ENCODE assay signal across 8 cellular contexts in the genomic region with DNA sequence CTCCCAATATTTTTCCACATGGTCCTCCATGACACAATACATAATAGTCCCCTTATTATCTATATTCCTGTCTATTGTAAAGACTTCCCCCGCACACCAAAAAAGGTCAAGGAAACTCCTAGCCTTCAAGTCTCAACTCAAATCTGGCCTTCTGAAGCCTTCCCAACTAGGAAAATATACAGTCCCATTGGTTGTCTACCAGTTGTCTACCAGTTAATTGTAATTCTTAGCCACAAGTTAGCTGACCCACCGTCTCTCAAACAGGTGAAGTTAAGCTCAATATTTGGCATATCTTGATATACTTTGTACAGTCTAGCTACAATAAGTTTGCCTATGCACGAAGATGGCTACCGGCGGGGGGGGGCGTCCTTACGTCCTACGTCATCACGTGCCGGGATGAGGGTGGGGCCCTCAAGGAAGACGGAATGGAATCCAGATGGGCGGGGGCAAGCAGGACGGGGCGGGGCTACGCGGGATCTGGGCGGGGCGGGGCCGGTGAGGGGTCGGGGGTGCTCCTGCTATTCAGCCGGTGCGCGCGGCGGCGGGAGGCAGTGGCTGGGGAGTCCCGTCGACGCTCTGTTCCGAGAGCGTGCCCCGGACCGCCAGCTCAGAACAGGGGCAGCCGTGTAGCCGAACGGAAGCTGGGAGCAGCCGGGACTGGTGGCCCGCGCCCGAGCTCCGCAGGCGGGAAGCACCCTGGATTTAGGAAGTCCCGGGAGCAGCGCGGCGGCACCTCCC. TPM values are rescaled to one million over a fixed set of nuclear protein-coding genes. Genes with fewer than 3 reads are reported as not detected.
DNase-seq lines count a peak whose midpoint lies in the region; ATAC-seq and TF ChIP-seq lines count a peak whose summit lies in the region.

A gene (plus strand): TSS at position 551 of the 738 bp plus-strand sequence. CDS start 613 bp downstream, outside the sequence.

- peak within 1 kb of the TSS; percentile 67 for H3K4me2 ChIP-seq in HCT116 (ENCODE audit: low read length)

- peaks cover 5% of the 10 kb centered on the region for H3K36me3 Mint-ChIP-seq in progenitor cell of endocrine pancreas (ENCODE audit: insufficient read depth)

- CTCF ChIA-PET in HCT116 (lab: Charles Lee), result interaction anchor here (0.7 to 2.0 kb wide), 2 partner anchors 202 to 316 kb away, joined by 3 to 6 read pairs; no protein-coding TSS in a partner anchor

- H3K9ac ChIP-seq in HCT116 (ENCODE audit: low read length), result peak within 1 kb of the TSS; percentile 76

- peaks cover 13% of the 10 kb centered on the region for H3K27me3 Mint-ChIP-seq in progenitor cell of endocrine pancreas

- H3K9me3 ChIP-seq in HCT116 (ENCODE audit: control insufficient read depth in 1 of 2, insufficient read depth in 1 of 2, low read depth in 1 of 2, low read length in 2 of 2), result no peaks in the 10 kb centered on the region

- peak within 1 kb of the TSS; percentile 92 for H3K27ac ChIP-seq in HCT116 (ENCODE audit: low read depth, low read length)

- no TSS peak for BruUV-seq in HCT116 (replicated peaks; lab: Mats Ljungman, UMichigan)

- POLR2A ChIA-PET in HCT116 (lab: Charles Lee), result interaction anchor here (0.6 to 2.3 kb wide), 13 partner anchors 10 to 1744 kb away, joined by 3 to 10 read pairs (median 6); no protein-coding TSS in a partner anchor

- TF ChIP-seq POLR2A in HCT116 (IDR thresholded peaks at IDR 0.05; ENCODE audit: borderline replicate concordance, extremely low read depth, insufficient read depth, insufficient read length), result peak; percentile 77

- H3K36me3 ChIP-seq in HCT116 (ENCODE audit: control insufficient read depth in 1 of 2, insufficient read depth in 2 of 2, low read length in 2 of 2), result no peaks in the 10 kb centered on the region

- RAD21 ChIA-PET in HCT116 (lab: Charles Lee; ENCODE audit: low non-redundant PET in 1 of 2, low total read pairs in 2 of 2, uncharacterized antibody in 2 of 2, unreplicated experiment in 2 of 2), result no interaction called here

- H3K9me3 Mint-ChIP-seq in progenitor cell of endocrine pancreas (ENCODE audit: low read depth), result peaks cover 6% of the 10 kb centered on the region

- intact Hi-C loops in HCT116 (cut with micrococcal nuclease), result loop anchor here (2.0 kb wide), 1 partner anchor 315 kb away; no protein-coding TSS in a partner anchor
- intact Hi-C loops in left cardiac atrium (cut with DNase I), result loop anchor here in 1 of 2 donors (2.0 kb wide), 1 partner anchor 315 kb away; no protein-coding TSS in a partner anchor

- H3K4me1 ChIP-seq in HCT116 (ENCODE audit: control insufficient read depth in 1 of 2, insufficient read depth in 2 of 2, low read length in 2 of 2), result peaks cover 5 to 24% of the 10 kb centered on the region in 2 experiments; a peak in 3 of 4 replicates

- H3K9me2 ChIP-seq in HCT116 (ENCODE audit: insufficient read depth), result no peaks in the 10 kb centered on the region

- H2AFZ ChIP-seq in HCT116 (ENCODE audit: low read depth, low read length, poor library complexity, severe bottlenecking), result peak within 1 kb of the TSS; percentile 50

- peak; percentile 80 for DNase-seq in GM04504 (ENCODE audit: low read depth)
- peak; percentile 88 for DNase-seq in HCT116 (ENCODE audit: low read depth, low spot score)
- DNase-seq in NCI-H1048 (lab: John Stamatoyannopoulos, UW), result peak; percentile 75
- DNase-seq in T-helper 1 cell, result peak; percentile 72 to 93 (median 83)
- DNase-seq in amniotic epithelial cell (ENCODE audit: low read depth), result peak; percentile 92
- DNase-seq in left cardiac atrium, result peak; percentile 95
- no peak for DNase-seq in progenitor cell of endocrine pancreas (ENCODE audit: low spot score, unreplicated experiment)
- DNase-seq in ureter (ENCODE audit: low spot score), result peak; percentile 95

- H4K20me1 ChIP-seq in HCT116 (ENCODE audit: insufficient read depth), result no peaks in the 10 kb centered on the region

- H3K27ac Mint-ChIP-seq in progenitor cell of endocrine pancreas, result peak within 1 kb of the TSS; percentile 96

- 0 out of 2 replicates have a peak, but pooled peaks have one; percentile 6 for TF ChIP-seq RAD21 in HCT116 (IDR thresholded peaks at IDR 0.05; ENCODE audit: low read depth)

- H3K4me3 ChIP-seq in HCT116 (replicated peaks in 1 of 2; ENCODE audit: low read depth in 1 of 2, low read length in 2 of 2), result peak within 1 kb of the TSS; percentile 67

- peaks cover 12% of the 10 kb centered on the region for H3K4me1 Mint-ChIP-seq in progenitor cell of endocrine pancreas (ENCODE audit: low read depth)

- no peak for TF ChIP-seq CTCF in HCT116 (IDR thresholded peaks at IDR 0.05 in 2 of 3, conservative IDR thresholded peaks at IDR 0.05 in 1 of 3; ENCODE audit: borderline replicate concordance in 1 of 3, insufficient read depth in 1 of 3, low read depth in 2 of 3, low read length in 2 of 3)
- no peak for TF ChIP-seq CTCF in progenitor cell of endocrine pancreas (IDR thresholded peaks at IDR 0.05; ENCODE audit: unreplicated experiment)

- H3K4me3 Mint-ChIP-seq in progenitor cell of endocrine pancreas (ENCODE audit: low read depth), result peak within 1 kb of the TSS; percentile 87

- no peaks in the 10 kb centered on the region for H3K27me3 ChIP-seq in HCT116 (ENCODE audit: insufficient read depth, low read length)

- peaks cover 44% of the 10 kb centered on the region for H3K79me2 ChIP-seq in HCT116 (ENCODE audit: insufficient read depth, low read length)

- ATAC-seq in HCT116 (peak; percentile 84), left cardiac atrium (peak; percentile 97)

TF ChIP-seq in HCT116, 20 proteins besides CTCF, POLR2A, EP300 and RAD21 (continues in another document):
- TF ChIP-seq EZH2phosphoT487 (IDR thresholded peaks at IDR 0.05; ENCODE audit: borderline replicate concordance), result no peak
- TF ChIP-seq, protein P1, sequence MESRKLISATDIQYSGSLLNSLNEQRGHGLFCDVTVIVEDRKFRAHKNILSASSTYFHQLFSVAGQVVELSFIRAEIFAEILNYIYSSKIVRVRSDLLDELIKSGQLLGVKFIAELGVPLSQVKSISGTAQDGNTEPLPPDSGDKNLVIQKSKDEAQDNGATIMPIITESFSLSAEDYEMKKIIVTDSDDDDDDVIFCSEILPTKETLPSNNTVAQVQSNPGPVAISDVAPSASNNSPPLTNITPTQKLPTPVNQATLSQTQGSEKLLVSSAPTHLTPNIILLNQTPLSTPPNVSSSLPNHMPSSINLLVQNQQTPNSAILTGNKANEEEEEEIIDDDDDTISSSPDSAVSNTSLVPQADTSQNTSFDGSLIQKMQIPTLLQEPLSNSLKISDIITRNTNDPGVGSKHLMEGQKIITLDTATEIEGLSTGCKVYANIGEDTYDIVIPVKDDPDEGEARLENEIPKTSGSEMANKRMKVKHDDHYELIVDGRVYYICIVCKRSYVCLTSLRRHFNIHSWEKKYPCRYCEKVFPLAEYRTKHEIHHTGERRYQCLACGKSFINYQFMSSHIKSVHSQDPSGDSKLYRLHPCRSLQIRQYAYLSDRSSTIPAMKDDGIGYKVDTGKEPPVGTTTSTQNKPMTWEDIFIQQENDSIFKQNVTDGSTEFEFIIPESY (IDR thresholded peaks at IDR 0.05; ENCODE audit: extremely low read depth, insufficient replicate concordance, low read length), result no peak
- no peak for TF ChIP-seq JUND (IDR thresholded peaks at IDR 0.05)
- peak; percentile 61; the same call in 1 of the 2 replicates for TF ChIP-seq CBX3 (IDR thresholded peaks at IDR 0.05; ENCODE audit: low read depth)
- TF ChIP-seq, protein P2, sequence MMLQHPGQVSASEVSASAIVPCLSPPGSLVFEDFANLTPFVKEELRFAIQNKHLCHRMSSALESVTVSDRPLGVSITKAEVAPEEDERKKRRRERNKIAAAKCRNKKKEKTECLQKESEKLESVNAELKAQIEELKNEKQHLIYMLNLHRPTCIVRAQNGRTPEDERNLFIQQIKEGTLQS (IDR thresholded peaks at IDR 0.05), result no peak
- TF ChIP-seq FOSL1 (IDR thresholded peaks at IDR 0.05; ENCODE audit: low read depth), result no peak
- TF ChIP-seq POLR2AphosphoS5 (IDR thresholded peaks at IDR 0.05; ENCODE audit: low read depth, low read length), result peak; percentile 97
- TF ChIP-seq YY1 (IDR thresholded peaks at IDR 0.05; ENCODE audit: extremely low read depth, insufficient replicate concordance, low read depth, low read length), result peak; percentile 90
- TF ChIP-seq EGR1 (IDR thresholded peaks at IDR 0.05; ENCODE audit: low read depth), result no peak
- peak; percentile 56 for TF ChIP-seq SP1 (IDR thresholded peaks at IDR 0.05; ENCODE audit: low read depth)
- no peak for TF ChIP-seq ZFX (IDR thresholded peaks at IDR 0.05)
- no peak for TF ChIP-seq TCF7L2 (IDR thresholded peaks at IDR 0.05; ENCODE audit: borderline replicate concordance, extremely low read depth, insufficient read depth, insufficient read length)
- no peak for TF ChIP-seq EZH2 (IDR thresholded peaks at IDR 0.05)
- TF ChIP-seq, protein P3, sequence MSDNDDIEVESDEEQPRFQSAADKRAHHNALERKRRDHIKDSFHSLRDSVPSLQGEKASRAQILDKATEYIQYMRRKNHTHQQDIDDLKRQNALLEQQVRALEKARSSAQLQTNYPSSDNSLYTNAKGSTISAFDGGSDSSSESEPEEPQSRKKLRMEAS (IDR thresholded peaks at IDR 0.05), result peak; percentile 82
- TF ChIP-seq CEBPB (IDR thresholded peaks at IDR 0.05; ENCODE audit: low read depth), result no peak
- peak; percentile 74 for TF ChIP-seq SIN3A (IDR thresholded peaks at IDR 0.05; ENCODE audit: low read depth)

RNA-seq across cellular contexts. Expression of the gene that starts here (rescaled TPM):
- total RNA-seq in HCT116 (2021; ENCODE audit: unreplicated experiment) (29.7 TPM), left cardiac atrium (10 to 100 TPM; 26.4 to 30.2 TPM), progenitor cell of endocrine pancreas (15.1 and 17.7 TPM in 2 replicates), ureter (368 TPM)
- 12.4 and 12.5 TPM in 2 replicates for polyA plus RNA-seq in HCT116 (2012)

Comparison
In these comparisons a context has a peak if more than half of its experiments do, and no peak if none do; other contexts are left out.
1. RNA of the gene that starts here (total RNA-seq): 368 TPM in ureter (single experiment); 26.4 to 30.2 TPM in left cardiac atrium, 29.7 TPM in HCT116 (single experiment) and 15.1 to 17.7 TPM in progenitor cell of endocrine pancreas; every median in the first group is over 10 times any median in the second.